1 cellular context compared by ENCODE assay signal in genomic region chr18:69567813-69568488, GRCh38.
TF ChIP-seq lines count a peak whose summit lies in the region.

No MANE protein-coding gene starts in this region.

TF ChIP-seq in HepG2, 621 proteins besides CTCF, POLR2A, EP300 and RAD21 (continued from another document):
- peak; percentile 46; the same call in 1 of the 2 replicates for TF ChIP-seq ZNF687 (CRISPR knock-in tag; IDR thresholded peaks at IDR 0.05)
- TF ChIP-seq ZNF280D (CRISPR knock-in tag; IDR thresholded peaks at IDR 0.05) = peak; percentile 75; the same call in 1 of the 2 replicates
- peak; percentile 100 for TF ChIP-seq ZSCAN31 (CRISPR knock-in tag; IDR thresholded peaks at IDR 0.05; ENCODE audit: low read depth)
- no peak for TF ChIP-seq ZNF724P (CRISPR knock-in tag; IDR thresholded peaks at IDR 0.05; ENCODE audit: borderline replicate concordance)
- no peak for TF ChIP-seq ZSCAN21 (CRISPR knock-in tag; IDR thresholded peaks at IDR 0.05; ENCODE audit: borderline replicate concordance)
- no peak for TF ChIP-seq NPAS2 (CRISPR knock-in tag; IDR thresholded peaks at IDR 0.05; ENCODE audit: borderline replicate concordance)
- TF ChIP-seq ZNF430 (CRISPR knock-in tag; IDR thresholded peaks at IDR 0.05) = no peak
- no peak for TF ChIP-seq PITX1 (CRISPR knock-in tag; IDR thresholded peaks at IDR 0.05)
- TF ChIP-seq ZNF333 (CRISPR knock-in tag; IDR thresholded peaks at IDR 0.05; ENCODE audit: borderline replicate concordance) = no peak
- peak; percentile 58; the same call in 1 of the 2 replicates for TF ChIP-seq GABPB1 (CRISPR knock-in tag; IDR thresholded peaks at IDR 0.05)
